ENCODE assay signal across 1 cellular context in genomic region chr1:9129391-9130041, GRCh38.
TF ChIP-seq lines count a peak whose summit lies in the region.

No MANE protein-coding gene starts in this region.

TF ChIP-seq in HEK293, 187 proteins besides CTCF, POLR2A, EP300 and RAD21 (continued from another document):
- TF ChIP-seq TSHZ1 (tag by site-specific recombination; IDR thresholded peaks at IDR 0.05; ENCODE audit: borderline replicate concordance) (no peak), SETDB1 (IDR thresholded peaks at IDR 0.05; ENCODE audit: insufficient read length, low read length) (no peak), ZNF211 (tag by site-specific recombination; IDR thresholded peaks at IDR 0.05; ENCODE audit: low read depth) (no peak), ZNF239 (tag by site-specific recombination; IDR thresholded peaks at IDR 0.05) (no peak), ZNF248 (tag by site-specific recombination; IDR thresholded peaks at IDR 0.05) (no peak), ZNF266 (tag by site-specific recombination; IDR thresholded peaks at IDR 0.05; ENCODE audit: low read depth) (no peak), ZBTB10 (tag by site-specific recombination; IDR thresholded peaks at IDR 0.05) (no peak), ZNF362 (tag by site-specific recombination; IDR thresholded peaks at IDR 0.05) (no peak)
